1 cellular context compared by ENCODE assay signal in genomic region chr12:131723532-131723931, GRCh38.
TF ChIP-seq lines count a peak whose summit lies in the region.

No MANE protein-coding gene starts in this region.

TF ChIP-seq in GM23338, 12 proteins besides CTCF, POLR2A, EP300 and RAD21 (continued from another document):
- TF ChIP-seq ZNF462 (CRISPR knock-in tag; IDR thresholded peaks at IDR 0.05), result peak; percentile 69; the same call in 1 of the 2 replicates
